16 cellular contexts compared by ENCODE assay signal in genomic region chr19:16416996-16417395, GRCh38. TPM values are rescaled to one million over a fixed set of nuclear protein-coding genes. Genes with fewer than 3 reads are reported as not detected.
A peak's percentile ranks its signal among the peaks of the same experiment; 100 is the strongest.
DNase-seq lines count a peak whose midpoint lies in the region; ATAC-seq, FAIRE-seq and TF ChIP-seq lines count a peak whose summit lies in the region.
"Had no signal": no experiment of that assay in that cellular context is flagged by ENCODE, and none has a peak within 500 bp of the region (broad histone marks: within the 10 kb centered on the region; RNA-seq: fewer than 3 reads in every experiment).

No MANE protein-coding gene starts in this region.

- TF ChIP-seq CTCF in mucosa of descending colon (IDR thresholded peaks at IDR 0.05): no peak
- no peak for TF ChIP-seq CTCF in spleen (IDR thresholded peaks at IDR 0.05 in 8 of 11, conservative IDR thresholded peaks at IDR 0.05 in 3 of 11)
- no peak for TF ChIP-seq CTCF in ascending aorta (IDR thresholded peaks at IDR 0.05)

- no peaks in the 10 kb centered on the region for H3K27me3 Mint-ChIP-seq in T-cell
- H3K27me3 Mint-ChIP-seq: activated CD4-positive, alpha-beta T cell treated with anti-CD3 and anti-CD28 coated beads for 36 hours; brain had no signal

- H3K27ac Mint-ChIP-seq in T-cell: no peak overlapping the region
- H3K27ac Mint-ChIP-seq: activated CD4-positive, alpha-beta T cell treated with anti-CD3 and anti-CD28 coated beads for 36 hours; nephron progenitor cell had no signal

- H3K27me3 ChIP-seq in SJCRH30 (no peaks in the 10 kb centered on the region), spleen (replicated peaks in 1 of 7) (no peaks in the 10 kb centered on the region), ascending aorta (no peaks in the 10 kb centered on the region)
- H3K27me3 ChIP-seq: MG63, uterus had no signal

- H3K36me3 ChIP-seq in SJCRH30 (peaks cover 28% of the 10 kb centered on the region), mucosa of descending colon (ENCODE audit: low read depth) (no peaks in the 10 kb centered on the region), spleen (peaks cover 3 to 100% (median 79%) of the 10 kb centered on the region in 6 donors), ascending aorta (peaks cover 64 to 76% of the 10 kb centered on the region in 2 donors)
- H3K36me3 ChIP-seq: uterus had no signal

- intact Hi-C loops in mucosa of descending colon (cut with DNase I, micrococcal nuclease): no loop called here
- intact Hi-C loops in spleen (cut with DNase I; ENCODE audit: low total_unique reads): no loop called here
- intact Hi-C loops in left ventricle myocardium superior (cut with micrococcal nuclease): no loop called here
- intact Hi-C loops in ascending aorta (cut with DNase I): loop anchor here (1.0 kb wide), 1 partner anchor 170 kb away; no protein-coding TSS in a partner anchor

- ATAC-seq in mucosa of descending colon: peak; percentile 20
- no peak for ATAC-seq in T-cell (replicated peaks in 1 of 4)
- no peak for ATAC-seq in left ventricle myocardium superior

- H3K4me1 Mint-ChIP-seq in T-cell: peaks cover 4 to 13% (median 8%) of the 10 kb centered on the region in 3 donors
- H3K4me1 Mint-ChIP-seq: brain had no signal

- H3K4me3 ChIP-seq in SJCRH30: no peak overlapping the region
- no peak overlapping the region for H3K4me3 ChIP-seq in mucosa of descending colon
- H3K4me3 ChIP-seq in spleen: no peak overlapping the region
- no peak overlapping the region for H3K4me3 ChIP-seq in ascending aorta
- H3K4me3 ChIP-seq: MG63, uterus had no signal

- no peaks in the 10 kb centered on the region for H3K9me3 ChIP-seq in SJCRH30 (replicated peaks)
- H3K9me3 ChIP-seq in mucosa of descending colon: no peaks in the 10 kb centered on the region
- no peaks in the 10 kb centered on the region for H3K9me3 ChIP-seq in spleen
- no peaks in the 10 kb centered on the region for H3K9me3 ChIP-seq in ascending aorta
- H3K9me3 ChIP-seq: MG63, uterus had no signal

- peak; percentile 82 for FAIRE-seq in GM12891 (lab: Jason Lieb, UNC)

- TF ChIP-seq POLR2A in GM12891 (IDR thresholded peaks at IDR 0.05; ENCODE audit: low read depth, low read length) (no peak), spleen (IDR thresholded peaks at IDR 0.05) (no peak)

- peaks cover 35% of the 10 kb centered on the region for H3K36me3 Mint-ChIP-seq in T-cell

- POLR2A ChIA-PET in T-cell (lab: Charles Lee): no interaction called here

- no peak for DNase-seq in GM12891 (ENCODE audit: insufficient read length, low spot score)
- peak; percentile 31 to 37 for DNase-seq in SJCRH30
- no peak for DNase-seq in mucosa of descending colon
- no peak for DNase-seq in spleen
- DNase-seq in T-cell: no peak
- no peak for DNase-seq in left ventricle myocardium superior
- DNase-seq in ascending aorta (ENCODE audit: low spot score in 2 of 2): no peak
- DNase-seq: NCI-H1417 treated with DMSO at 0.1 percent for 48 hours, NCI-H2081 treated with DMSO at 0.1 percent for 48 hours, NCI-H748 treated with DMSO at 0.1 percent for 48 hours had no signal

- 61 to 97% (median 75%) methylated on average over 3 to 7 of the region's 7 CpGs for WGBS in spleen, 5 donors

- H3K27ac ChIP-seq in SJCRH30 (no peak overlapping the region), spleen (peak overlapping the region in 5 of 8 donors; percentile 24 to 80 (median 51)), ascending aorta (no peak overlapping the region)
- H3K27ac ChIP-seq: uterus had no signal

- no peak overlapping the region for H3K4me3 Mint-ChIP-seq in T-cell
- H3K4me3 Mint-ChIP-seq: activated CD4-positive, alpha-beta T cell treated with anti-CD3 and anti-CD28 coated beads for 36 hours; brain; CD8-positive, alpha-beta T cell; nephron progenitor cell had no signal

- CTCF ChIA-PET in T-cell (lab: Charles Lee): interaction anchor here (0.5 to 0.8 kb wide), 5 partner anchors 112 to 354 kb away, joined by 3 to 5 read pairs (median 4); no protein-coding TSS in a partner anchor

- H3K4me1 ChIP-seq in SJCRH30: peaks cover 7% of the 10 kb centered on the region; the same call in 1 of the 2 replicates
- H3K4me1 ChIP-seq in mucosa of descending colon (ENCODE audit: low read depth): no peaks in the 10 kb centered on the region
- peaks cover 5 to 49% (median 17%) of the 10 kb centered on the region in 6 donors for H3K4me1 ChIP-seq in spleen
- H3K4me1 ChIP-seq in ascending aorta: no peaks in the 10 kb centered on the region
- H3K4me1 ChIP-seq: uterus had no signal

- H3K9me3 Mint-ChIP-seq in T-cell: no peaks in the 10 kb centered on the region
- H3K9me3 Mint-ChIP-seq: brain; CD8-positive, alpha-beta T cell; nephron progenitor cell had no signal

TF ChIP-seq in GM12891, 5 proteins besides CTCF, POLR2A, EP300 and RAD21:
- TF ChIP-seq PAX5 (IDR thresholded peaks at IDR 0.05; ENCODE audit: insufficient read depth, low read length, severe bottlenecking): no peak
- TF ChIP-seq POU2F2 (IDR thresholded peaks at IDR 0.05; ENCODE audit: low read depth, low read length): no peak
- no peak for TF ChIP-seq SPI1 (IDR thresholded peaks at IDR 0.05; ENCODE audit: low read depth, low read length)
- TF ChIP-seq POLR2AphosphoS5 (IDR thresholded peaks at IDR 0.05; ENCODE audit: low read depth, low read length): no peak
TF ChIP-seq in GM12891: peak in this region for 0.

RNA-seq across cellular contexts. Expression of gene EPS15L1, which starts 54.8 kb away (rescaled TPM):
- polyA plus RNA-seq in GM12891 (2012; ENCODE audit: low read depth, missing spikeins): 29.1 TPM
- total RNA-seq in SJCRH30 (2014; rRNA removed; shearing (Covaris generic)): 15.6 and 20.1 TPM in 2 replicates
- total RNA-seq in mucosa of descending colon: 10 to 100 TPM; 36.8 to 49.8 (median 40.0) TPM
- 10 to 100 TPM; 28.3 to 81.7 (median 50.3) TPM for total RNA-seq in spleen
- polyA plus RNA-seq in spleen: 10 to 100 TPM; 17.0 to 29.3 (median 20.0) TPM
- 10 to 100 TPM; 42.0 to 60.2 (median 57.7) TPM for total RNA-seq in T-cell
- total RNA-seq in left ventricle myocardium superior: 81.2 TPM
- total RNA-seq in ascending aorta: 52.4 TPM

Comparison
In these comparisons a context has a peak if more than half of its experiments do, and no peak if none do; other contexts are left out.
1. DNase-seq: peak in SJCRH30 (2 of 2); none in GM12891 (single experiment), mucosa of descending colon (0 of 3), spleen (single experiment), T-cell (0 of 34), left ventricle myocardium superior (single experiment) and ascending aorta (0 of 2).
2. H3K27ac ChIP-seq: peak in spleen (5 of 8); none in SJCRH30 (single experiment) and ascending aorta (0 of 2).